24 cellular contexts compared by ENCODE assay signal in genomic region chr11:16777576-16777975, GRCh38.
"Had no signal": no experiment of that assay in that cellular context is flagged by ENCODE, and none has a peak within 500 bp of the region (broad histone marks: within the 10 kb centered on the region; RNA-seq: fewer than 3 reads in every experiment).

No MANE protein-coding gene starts in this region.

- H3K27ac Mint-ChIP-seq: dendritic cell treated with granulocyte-macrophage colony-stimulating factor and Interleukin-4, amounts not matched to agents 40 ng/mL and 50 ng/mL, for 4 days; naive thymus-derived CD8-positive, alpha-beta T cell; nephron progenitor cell; stimulated activated naive CD8-positive, alpha-beta T cell treated with anti-CD3 and anti-CD28 coated beads, Interleukin-15, Interleukin-2, amounts not matched to agents 100 ng/mL and 50 ng/mL, for 24 hours had no signal

- DNase-seq: central memory CD4-positive, alpha-beta T cell; colonic mucosa; effector memory CD4-positive, alpha-beta T cell; foreskin keratinocyte; heart right ventricle; hippocampal formation; kidney glomerular epithelial cell; left ventricle myocardium superior; lower lobe of right lung; naive thymus-derived CD8-positive, alpha-beta T cell; nephron progenitor cell; occipital lobe; sigmoid colon; stimulated activated CD4-positive, alpha-beta T cell treated with anti-CD3 and anti-CD28 coated beads, Interleukin-4, amount 100 ng/mL, for 4 hours; stimulated activated naive B cell treated with anti-CD40 and anti-IgM and Interleukin-4, amounts not matched to agents 10 μg/mL and 1 μg/mL and 100 μg/mL, for 72 hours; thyroid gland; trophoblast cell had no signal

- H2AFZ ChIP-seq: parathyroid adenoma had no signal

- H3K4me1 Mint-ChIP-seq: stimulated activated naive B cell treated with anti-CD40 and anti-IgM and Interleukin-4, amounts not matched to agents 10 μg/mL and 1 μg/mL and 100 μg/mL, for 72 hours had no signal

- H3K79me2 ChIP-seq: parathyroid adenoma had no signal

- H3K27ac ChIP-seq: colonic mucosa, esophagus muscularis mucosa, foreskin keratinocyte, gastroesophageal sphincter, heart right ventricle, lower lobe of right lung, parathyroid adenoma, prostate gland, right atrium auricular region, sigmoid colon, thyroid gland had no signal

- H3K36me3 ChIP-seq: colonic mucosa, esophagus muscularis mucosa, prostate gland, right atrium auricular region, sigmoid colon, thyroid gland had no signal

- H3K9me3 Mint-ChIP-seq: dendritic cell treated with granulocyte-macrophage colony-stimulating factor and Interleukin-4, amounts not matched to agents 40 ng/mL and 50 ng/mL, for 4 days; naive thymus-derived CD8-positive, alpha-beta T cell; nephron progenitor cell; stimulated activated naive B cell treated with anti-CD40 and anti-IgM and Interleukin-4, amounts not matched to agents 10 μg/mL and 1 μg/mL and 100 μg/mL, for 72 hours; stimulated activated naive CD8-positive, alpha-beta T cell treated with anti-CD3 and anti-CD28 coated beads, Interleukin-15, Interleukin-2, amounts not matched to agents 100 ng/mL and 50 ng/mL, for 24 hours had no signal

- H3K4me1 ChIP-seq: colonic mucosa, lower lobe of right lung, parathyroid adenoma, prostate gland, sigmoid colon had no signal

- H3K4me3 Mint-ChIP-seq: dendritic cell treated with granulocyte-macrophage colony-stimulating factor and Interleukin-4, amounts not matched to agents 40 ng/mL and 50 ng/mL, for 4 days; naive thymus-derived CD8-positive, alpha-beta T cell; nephron progenitor cell; stimulated activated naive B cell treated with anti-CD40 and anti-IgM and Interleukin-4, amounts not matched to agents 10 μg/mL and 1 μg/mL and 100 μg/mL, for 72 hours; stimulated activated naive CD8-positive, alpha-beta T cell treated with anti-CD3 and anti-CD28 coated beads, Interleukin-15, Interleukin-2, amounts not matched to agents 100 ng/mL and 50 ng/mL, for 24 hours had no signal

- H3K36me3 Mint-ChIP-seq: naive thymus-derived CD8-positive, alpha-beta T cell had no signal

- H3K27me3 Mint-ChIP-seq: dendritic cell treated with granulocyte-macrophage colony-stimulating factor and Interleukin-4, amounts not matched to agents 40 ng/mL and 50 ng/mL, for 4 days; stimulated activated naive B cell treated with anti-CD40 and anti-IgM and Interleukin-4, amounts not matched to agents 10 μg/mL and 1 μg/mL and 100 μg/mL, for 72 hours; stimulated activated naive CD8-positive, alpha-beta T cell treated with anti-CD3 and anti-CD28 coated beads, Interleukin-15, Interleukin-2, amounts not matched to agents 100 ng/mL and 50 ng/mL, for 24 hours had no signal

- ATAC-seq: foreskin keratinocyte; gastroesophageal sphincter; left ventricle myocardium superior; lower lobe of right lung; naive thymus-derived CD8-positive, alpha-beta T cell; stimulated activated naive B cell treated with anti-CD40 and anti-IgM and Interleukin-4, amounts not matched to agents 10 μg/mL and 1 μg/mL and 100 μg/mL, for 72 hours had no signal

- H3K4me3 ChIP-seq: colonic mucosa, esophagus muscularis mucosa, gastroesophageal sphincter, heart right ventricle, lower lobe of right lung, prostate gland, right atrium auricular region, sigmoid colon, thyroid gland had no signal

- H3K27me3 ChIP-seq: colonic mucosa, esophagus muscularis mucosa, gastroesophageal sphincter, heart right ventricle, right atrium auricular region, sigmoid colon, thyroid gland had no signal

- H3K9me3 ChIP-seq: colonic mucosa, esophagus muscularis mucosa, gastroesophageal sphincter, heart right ventricle, lower lobe of right lung, prostate gland, right atrium auricular region, sigmoid colon, thyroid gland had no signal
